2 cellular contexts compared by ENCODE assay signal in the genomic region with DNA sequence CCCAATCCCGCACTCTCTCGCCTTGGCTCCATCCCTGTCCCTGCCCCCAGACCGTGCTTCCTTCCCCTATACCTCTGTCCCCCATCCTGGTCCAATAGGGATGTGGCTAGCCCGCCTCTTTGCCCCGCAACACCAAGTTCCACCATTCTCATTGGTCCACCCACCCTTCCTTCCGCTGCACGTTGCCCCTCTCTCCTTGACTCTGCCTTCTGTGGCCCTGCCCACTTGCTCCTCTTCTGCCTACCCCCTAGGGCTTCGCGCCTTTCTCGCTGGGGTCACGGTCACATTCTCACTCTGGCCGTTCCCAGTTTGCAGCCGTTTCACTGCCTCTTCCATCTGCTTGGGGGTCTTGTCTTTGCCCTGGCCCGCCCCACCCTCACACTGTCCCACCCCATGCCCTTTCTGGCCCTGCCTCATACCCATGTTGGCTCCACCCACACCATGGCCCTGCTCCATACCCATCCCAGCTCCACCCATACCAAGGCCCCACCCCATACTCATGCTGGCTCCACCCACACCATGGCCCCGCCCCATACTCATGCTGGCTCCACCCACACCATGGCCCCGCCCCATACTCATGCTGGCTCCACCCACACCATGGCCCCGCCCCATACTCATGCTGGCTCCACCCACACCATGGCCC.
TF ChIP-seq lines count a peak whose summit lies in the region.

No MANE protein-coding gene starts in this region.

TF ChIP-seq in HEK293, 187 proteins besides CTCF, POLR2A, EP300 and RAD21:
- TF ChIP-seq ZNF266 (tag by site-specific recombination; IDR thresholded peaks at IDR 0.05; ENCODE audit: low read depth) (no peak), ZNF664 (tag by site-specific recombination; IDR thresholded peaks at IDR 0.05) (no peak), ZNF561 (tag by site-specific recombination; IDR thresholded peaks at IDR 0.05; ENCODE audit: borderline replicate concordance) (no peak), GFI1B (tag by site-specific recombination; IDR thresholded peaks at IDR 0.05) (no peak), KLF1 (tag by site-specific recombination; IDR thresholded peaks at IDR 0.05) (peak; percentile 57), SALL2 (tag by site-specific recombination; IDR thresholded peaks at IDR 0.05; ENCODE audit: borderline replicate concordance) (no peak), OSR2 (tag by site-specific recombination; IDR thresholded peaks at IDR 0.05) (no peak), ZNF704 (tag by site-specific recombination; IDR thresholded peaks at IDR 0.05) (no peak), KLF8 (tag by site-specific recombination; IDR thresholded peaks at IDR 0.05) (0 out of 2 replicates have a peak, but pooled peaks have one; percentile 18), ZNF211 (tag by site-specific recombination; IDR thresholded peaks at IDR 0.05; ENCODE audit: low read depth) (no peak), ZNF18 (tag by site-specific recombination; IDR thresholded peaks at IDR 0.05) (no peak), GLIS1 (tag by site-specific recombination; IDR thresholded peaks at IDR 0.05) (peak; percentile 36; the same call in 1 of the 2 replicates), ZNF629 (tag by site-specific recombination; IDR thresholded peaks at IDR 0.05) (no peak), ZNF596 (tag by site-specific recombination; IDR thresholded peaks at IDR 0.05) (no peak), ZSCAN23 (tag by site-specific recombination; IDR thresholded peaks at IDR 0.05) (no peak), ZNF311 (tag by site-specific recombination; IDR thresholded peaks at IDR 0.05; ENCODE audit: borderline replicate concordance) (no peak), ZNF366 (tag by site-specific recombination; conservative IDR thresholded peaks at IDR 0.05) (no peak)
- TF ChIP-seq, protein P1, sequence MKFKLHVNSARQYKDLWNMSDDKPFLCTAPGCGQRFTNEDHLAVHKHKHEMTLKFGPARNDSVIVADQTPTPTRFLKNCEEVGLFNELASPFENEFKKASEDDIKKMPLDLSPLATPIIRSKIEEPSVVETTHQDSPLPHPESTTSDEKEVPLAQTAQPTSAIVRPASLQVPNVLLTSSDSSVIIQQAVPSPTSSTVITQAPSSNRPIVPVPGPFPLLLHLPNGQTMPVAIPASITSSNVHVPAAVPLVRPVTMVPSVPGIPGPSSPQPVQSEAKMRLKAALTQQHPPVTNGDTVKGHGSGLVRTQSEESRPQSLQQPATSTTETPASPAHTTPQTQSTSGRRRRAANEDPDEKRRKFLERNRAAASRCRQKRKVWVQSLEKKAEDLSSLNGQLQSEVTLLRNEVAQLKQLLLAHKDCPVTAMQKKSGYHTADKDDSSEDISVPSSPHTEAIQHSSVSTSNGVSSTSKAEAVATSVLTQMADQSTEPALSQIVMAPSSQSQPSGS (tag by site-specific recombination; IDR thresholded peaks at IDR 0.05; ENCODE audit: low read depth), result no peak
- TF ChIP-seq, protein P2, sequence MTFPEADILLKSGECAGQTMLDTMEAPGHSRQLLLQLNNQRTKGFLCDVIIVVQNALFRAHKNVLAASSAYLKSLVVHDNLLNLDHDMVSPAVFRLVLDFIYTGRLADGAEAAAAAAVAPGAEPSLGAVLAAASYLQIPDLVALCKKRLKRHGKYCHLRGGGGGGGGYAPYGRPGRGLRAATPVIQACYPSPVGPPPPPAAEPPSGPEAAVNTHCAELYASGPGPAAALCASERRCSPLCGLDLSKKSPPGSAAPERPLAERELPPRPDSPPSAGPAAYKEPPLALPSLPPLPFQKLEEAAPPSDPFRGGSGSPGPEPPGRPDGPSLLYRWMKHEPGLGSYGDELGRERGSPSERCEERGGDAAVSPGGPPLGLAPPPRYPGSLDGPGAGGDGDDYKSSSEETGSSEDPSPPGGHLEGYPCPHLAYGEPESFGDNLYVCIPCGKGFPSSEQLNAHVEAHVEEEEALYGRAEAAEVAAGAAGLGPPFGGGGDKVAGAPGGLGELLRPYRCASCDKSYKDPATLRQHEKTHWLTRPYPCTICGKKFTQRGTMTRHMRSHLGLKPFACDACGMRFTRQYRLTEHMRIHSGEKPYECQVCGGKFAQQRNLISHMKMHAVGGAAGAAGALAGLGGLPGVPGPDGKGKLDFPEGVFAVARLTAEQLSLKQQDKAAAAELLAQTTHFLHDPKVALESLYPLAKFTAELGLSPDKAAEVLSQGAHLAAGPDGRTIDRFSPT (tag by site-specific recombination; IDR thresholded peaks at IDR 0.05), result peak; percentile 19; the same call in 1 of the 2 replicates
- TF ChIP-seq, protein P3, sequence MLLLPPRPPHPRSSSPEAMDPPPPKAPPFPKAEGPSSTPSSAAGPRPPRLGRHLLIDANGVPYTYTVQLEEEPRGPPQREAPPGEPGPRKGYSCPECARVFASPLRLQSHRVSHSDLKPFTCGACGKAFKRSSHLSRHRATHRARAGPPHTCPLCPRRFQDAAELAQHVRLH (tag by site-specific recombination; IDR thresholded peaks at IDR 0.05), result no peak

TF ChIP-seq in H1, 55 proteins besides CTCF, POLR2A, EP300 and RAD21:
- no peak for TF ChIP-seq TCF12 (IDR thresholded peaks at IDR 0.05; ENCODE audit: low read depth, low read length)
- no peak for TF ChIP-seq CTBP2 (IDR thresholded peaks at IDR 0.05; ENCODE audit: borderline replicate concordance, insufficient read depth, insufficient read length, low read length)
- no peak for TF ChIP-seq NANOG (IDR thresholded peaks at IDR 0.05; ENCODE audit: insufficient read depth, low read depth, low read length, poor library complexity, severe bottlenecking)
- TF ChIP-seq ZNF274 (IDR thresholded peaks at IDR 0.05; ENCODE audit: borderline replicate concordance, extremely low read depth, low read length), result no peak
- TF ChIP-seq TAF1 (IDR thresholded peaks at IDR 0.05; ENCODE audit: low read depth, low read length), result no peak
- no peak for TF ChIP-seq BACH1 (IDR thresholded peaks at IDR 0.05; ENCODE audit: low read length)
- TF ChIP-seq POU5F1 (IDR thresholded peaks at IDR 0.05; ENCODE audit: low read depth, low read length), result no peak
- no peak for TF ChIP-seq CHD2 (IDR thresholded peaks at IDR 0.05; ENCODE audit: low read length)
- TF ChIP-seq, protein P1 (IDR thresholded peaks at IDR 0.05; ENCODE audit: low read length), result no peak
- no peak for TF ChIP-seq TBP (IDR thresholded peaks at IDR 0.05; ENCODE audit: low read depth, low read length)
- no peak for TF ChIP-seq CHD1 (IDR thresholded peaks at IDR 0.05; ENCODE audit: low read depth, low read length)
- no peak for TF ChIP-seq MAX (IDR thresholded peaks at IDR 0.05)
- TF ChIP-seq BRCA1 (IDR thresholded peaks at IDR 0.05; ENCODE audit: low read depth, low read length), result no peak
- no peak for TF ChIP-seq SP1 (IDR thresholded peaks at IDR 0.05; ENCODE audit: low read depth, low read length)
- no peak for TF ChIP-seq RNF2 (IDR thresholded peaks at IDR 0.05; ENCODE audit: borderline replicate concordance, low read depth, low read length, missing control alignments, poor library complexity, severe bottlenecking)
- no peak for TF ChIP-seq NRF1 (IDR thresholded peaks at IDR 0.05; ENCODE audit: low read depth, low read length)
- TF ChIP-seq TAF7 (optimal IDR thresholded peaks at IDR 0.05; ENCODE audit: borderline replicate concordance, low read depth, low read length), result no peak
